ENCODE assay signal across 27 cellular contexts in the genomic region with DNA sequence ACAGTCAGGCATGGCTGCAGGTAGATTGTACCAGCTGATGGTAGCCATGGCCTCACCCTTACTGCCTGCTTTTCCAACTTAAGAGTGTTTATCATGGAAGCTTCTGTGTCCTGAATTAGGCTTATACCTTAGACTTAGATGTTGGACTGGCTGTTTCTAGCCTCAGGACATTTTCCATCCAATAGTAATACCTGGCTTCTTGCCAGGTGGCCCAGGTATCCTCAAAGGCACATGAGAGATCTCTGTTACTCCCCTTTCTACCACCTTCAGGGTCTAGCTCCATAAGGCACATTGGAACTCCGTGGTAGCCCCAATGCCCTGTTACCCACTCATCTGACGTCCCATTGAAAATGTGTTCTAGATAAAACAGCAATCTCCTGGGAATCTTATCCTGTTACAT.
"Had no signal": no experiment of that assay in that cellular context is flagged by ENCODE, and none has a peak within 500 bp of the region (broad histone marks: within the 10 kb centered on the region; RNA-seq: fewer than 3 reads in every experiment).

No MANE protein-coding gene starts in this region.

- ATAC-seq: effector memory CD8-positive, alpha-beta T cell; gastrocnemius medialis; left lobe of liver; mucosa of descending colon; natural killer cell treated with Interleukin-12 subunit alpha and Interleukin-12 subunit beta and Interleukin-15 and Interleukin-18, amount 100 ng/mL, for 72 hours; sciatic nerve; stimulated activated effector memory CD8-positive, alpha-beta T cell treated with anti-CD3 and anti-CD28 coated beads, Interleukin-12 subunit alpha, Interleukin-12 subunit beta, amount 100 ng/mL, for 72 hours had no signal

- H2AFZ ChIP-seq: parathyroid adenoma had no signal

- H3K4me3 ChIP-seq: gastrocnemius medialis, lung, mucosa of descending colon, smooth muscle cell, stomach, thyroid gland, vagina had no signal

- H3K36me3 Mint-ChIP-seq: memory B cell; naive B cell; natural killer cell treated with Interleukin-12 subunit alpha and Interleukin-12 subunit beta and Interleukin-15 and Interleukin-18, amount 100 ng/mL, for 72 hours; stimulated activated effector memory CD8-positive, alpha-beta T cell treated with anti-CD3 and anti-CD28 coated beads, Interleukin-12 subunit alpha, Interleukin-12 subunit beta, amount 100 ng/mL, for 72 hours had no signal

- H3K4me2 ChIP-seq: smooth muscle cell had no signal

- H3K4me1 ChIP-seq: parathyroid adenoma, thyroid gland had no signal

- H3K27ac ChIP-seq: gastrocnemius medialis, parathyroid adenoma, stomach, thyroid gland, vagina had no signal

- H3K9me3 ChIP-seq: gastrocnemius medialis, mucosa of descending colon, thyroid gland, vagina had no signal

- FAIRE-seq: endometrium, kidney had no signal

- H3K36me3 ChIP-seq: gastrocnemius medialis, stomach, thyroid gland, vagina had no signal

- H3K27me3 ChIP-seq: gastrocnemius medialis, stomach, thyroid gland, vagina had no signal

- H3K27me3 Mint-ChIP-seq: effector memory CD8-positive, alpha-beta T cell; memory B cell; naive B cell; natural killer cell treated with Interleukin-12 subunit alpha and Interleukin-12 subunit beta and Interleukin-15 and Interleukin-18, amount 100 ng/mL, for 72 hours; progenitor cell of endocrine pancreas had no signal

- H3K27ac Mint-ChIP-seq: effector memory CD8-positive, alpha-beta T cell; memory B cell; mesothelial cell of epicardium; naive B cell; natural killer cell treated with Interleukin-12 subunit alpha and Interleukin-12 subunit beta and Interleukin-15 and Interleukin-18, amount 100 ng/mL, for 72 hours; progenitor cell of endocrine pancreas; stimulated activated effector memory CD8-positive, alpha-beta T cell treated with anti-CD3 and anti-CD28 coated beads, Interleukin-12 subunit alpha, Interleukin-12 subunit beta, amount 100 ng/mL, for 72 hours had no signal

- H3K9ac ChIP-seq: parathyroid adenoma had no signal

- DNase-seq: cortex of kidney; effector memory CD8-positive, alpha-beta T cell; gastrocnemius medialis; head of caudate nucleus; mucosa of descending colon; naive B cell; stimulated activated CD4-positive, alpha-beta T cell treated with anti-CD3 and anti-CD28 coated beads, Interleukin-12 subunit alpha, Interleukin-12 subunit beta, amount 100 ng/mL, for 4 hours; stimulated activated CD4-positive, alpha-beta T cell treated with anti-CD3 and anti-CD28 coated beads, Interleukin-1b, Interleukin-23, amount 100 ng/mL, for 48 hours; stimulated activated CD4-positive, alpha-beta T cell treated with anti-CD3 and anti-CD28 coated beads, Interleukin-4, amount 100 ng/mL, for 1 hour; stimulated activated naive CD4-positive, alpha-beta T cell treated with Interleukin-2 at 50 U/mL for 16 hours; stomach; thyroid gland; trophoblast cell had no signal

- H3K79me2 ChIP-seq: parathyroid adenoma had no signal

- H3K4me1 Mint-ChIP-seq: memory B cell; naive B cell; stimulated activated effector memory CD8-positive, alpha-beta T cell treated with anti-CD3 and anti-CD28 coated beads, Interleukin-12 subunit alpha, Interleukin-12 subunit beta, amount 100 ng/mL, for 72 hours had no signal

- H3K4me3 Mint-ChIP-seq: effector memory CD8-positive, alpha-beta T cell; memory B cell; mesothelial cell of epicardium; naive B cell; natural killer cell treated with Interleukin-12 subunit alpha and Interleukin-12 subunit beta and Interleukin-15 and Interleukin-18, amount 100 ng/mL, for 72 hours; neural crest cell; stimulated activated effector memory CD8-positive, alpha-beta T cell treated with anti-CD3 and anti-CD28 coated beads, Interleukin-12 subunit alpha, Interleukin-12 subunit beta, amount 100 ng/mL, for 72 hours had no signal
